Comparison of ENCODE assay signal across 8 cellular contexts in genomic region chr3:112086018-112086854, GRCh38. TPM values are rescaled to one million over a fixed set of nuclear protein-coding genes. Genes with fewer than 3 reads are reported as not detected.
A peak's percentile ranks its signal among the peaks of the same experiment; 100 is the strongest.
DNase-seq lines count a peak whose midpoint lies in the region; ATAC-seq and TF ChIP-seq lines count a peak whose summit lies in the region.

C3orf52 (plus strand) TSS chr3:112086389; CDS start chr3:112086408, 19 bp downstream.

- peak within 1 kb of the TSS; percentile 84 for H3K4me3 Mint-ChIP-seq in activated naive CD8-positive, alpha-beta T cell treated with anti-CD3 and anti-CD28 coated beads, Interleukin-2, amount 10 ng/mL, durations not matched to agents 7 days and 5 days
- H3K4me3 Mint-ChIP-seq in type B pancreatic cell: peak within 1 kb of the TSS; percentile 91

- H3K27me3 Mint-ChIP-seq in activated naive CD8-positive, alpha-beta T cell treated with anti-CD3 and anti-CD28 coated beads, Interleukin-2, amount 10 ng/mL, durations not matched to agents 7 days and 5 days: peaks cover 22% of the 10 kb centered on the region
- H3K27me3 Mint-ChIP-seq in type B pancreatic cell: peaks cover 13% of the 10 kb centered on the region

- no peaks in the 10 kb centered on the region for H3K9me3 Mint-ChIP-seq in activated naive CD8-positive, alpha-beta T cell treated with anti-CD3 and anti-CD28 coated beads, Interleukin-2, amount 10 ng/mL, durations not matched to agents 7 days and 5 days
- no peaks in the 10 kb centered on the region for H3K9me3 Mint-ChIP-seq in type B pancreatic cell

- H3K27ac Mint-ChIP-seq in activated naive CD8-positive, alpha-beta T cell treated with anti-CD3 and anti-CD28 coated beads, Interleukin-2, amount 10 ng/mL, durations not matched to agents 7 days and 5 days: peak within 1 kb of the TSS; percentile 75
- peak within 1 kb of the TSS; percentile 87 for H3K27ac Mint-ChIP-seq in type B pancreatic cell

- H3K4me1 ChIP-seq in ovary (ENCODE audit: insufficient read depth): no peaks in the 10 kb centered on the region

- 1 to 2% (median 1%) methylated on average over 61 to 72 of the region's 72 CpGs for WGBS in ovary, 3 donors

- POLR2A ChIA-PET in activated naive CD8-positive, alpha-beta T cell treated with anti-CD3 and anti-CD28 coated beads, Interleukin-2, amount 10 ng/mL, durations not matched to agents 7 days and 5 days (lab: Charles Lee): no interaction called here

- DNase-seq in DMS114 treated with DMSO at 0.1 percent for 48 hours (lab: John Stamatoyannopoulos, UW; ENCODE audit: unreplicated experiment): peak; percentile 21
- DNase-seq in HuH-7 (ENCODE audit: low spot score): peak; percentile 97
- peak; percentile 75 for DNase-seq in activated naive CD8-positive, alpha-beta T cell treated with anti-CD3 and anti-CD28 coated beads, Interleukin-2, amount 10 ng/mL, durations not matched to agents 7 days and 5 days
- DNase-seq in Right ventricle myocardium superior: peak; percentile 89
- DNase-seq in ovary: peak; percentile 59 to 78 (median 64)
- DNase-seq in type B pancreatic cell (ENCODE audit: extremely low spot score, unreplicated experiment): peak; percentile 86

- intact Hi-C loops in Right ventricle myocardium superior (cut with DNase I): no loop called here
- intact Hi-C loops in ovary (cut with DNase I): no loop called here

- H3K27me3 ChIP-seq in ovary: no peaks in the 10 kb centered on the region

- no peaks in the 10 kb centered on the region for H3K9me3 ChIP-seq in ovary

- H3K36me3 Mint-ChIP-seq in activated naive CD8-positive, alpha-beta T cell treated with anti-CD3 and anti-CD28 coated beads, Interleukin-2, amount 10 ng/mL, durations not matched to agents 7 days and 5 days: peaks cover 2% of the 10 kb centered on the region
- H3K36me3 Mint-ChIP-seq in type B pancreatic cell: no peaks in the 10 kb centered on the region

- peak; percentile 90 for ATAC-seq in GM21576 (IDR thresholded peaks at IDR 0.05; ENCODE audit: unreplicated experiment)
- peak; percentile 97 for ATAC-seq in SK-N-SH treated with all-trans-retinoic acid at 6 μM for 48 hours
- peak; percentile 88 for ATAC-seq in activated naive CD8-positive, alpha-beta T cell treated with anti-CD3 and anti-CD28 coated beads, Interleukin-2, amount 10 ng/mL, durations not matched to agents 7 days and 5 days (ENCODE audit: low read depth)
- peak; percentile 97 for ATAC-seq in Right ventricle myocardium superior (ENCODE audit: poor library complexity)

- TF ChIP-seq EP300 in ovary (IDR thresholded peaks at IDR 0.05): no peak

- peaks cover 27% of the 10 kb centered on the region for H3K4me1 Mint-ChIP-seq in activated naive CD8-positive, alpha-beta T cell treated with anti-CD3 and anti-CD28 coated beads, Interleukin-2, amount 10 ng/mL, durations not matched to agents 7 days and 5 days
- peaks cover 48% of the 10 kb centered on the region for H3K4me1 Mint-ChIP-seq in type B pancreatic cell (ENCODE audit: unreplicated experiment)

- TF ChIP-seq CTCF in ovary (IDR thresholded peaks at IDR 0.05) (no peak), type B pancreatic cell (conservative IDR thresholded peaks at IDR 0.05) (peak; percentile 66)

- TF ChIP-seq POLR2A in ovary (IDR thresholded peaks at IDR 0.05): no peak

- no peaks in the 10 kb centered on the region for H3K36me3 ChIP-seq in ovary

- no peak within 1 kb of the TSS for H3K27ac ChIP-seq in ovary

- H3K4me3 ChIP-seq in ovary: peak within 1 kb of the TSS; percentile 46

TF ChIP-seq in SK-N-SH treated with all-trans-retinoic acid at 6 μM for 48 hours, 23 proteins besides CTCF, POLR2A, EP300 and RAD21:
- no peak for TF ChIP-seq ARNTL (CRISPR knock-in tag; IDR thresholded peaks at IDR 0.05; ENCODE audit: borderline replicate concordance, low read depth)
- no peak for TF ChIP-seq TCF4 (CRISPR knock-in tag; IDR thresholded peaks at IDR 0.05; ENCODE audit: borderline replicate concordance)
- TF ChIP-seq PATZ1 (CRISPR knock-in tag; IDR thresholded peaks at IDR 0.05; ENCODE audit: borderline replicate concordance): no peak
- TF ChIP-seq RARB (CRISPR knock-in tag; IDR thresholded peaks at IDR 0.05): no peak
- no peak for TF ChIP-seq ZC3H10 (CRISPR knock-in tag; IDR thresholded peaks at IDR 0.05)
- TF ChIP-seq ESRRG (CRISPR knock-in tag; IDR thresholded peaks at IDR 0.05): no peak
- TF ChIP-seq ZNF565 (CRISPR knock-in tag; conservative IDR thresholded peaks at IDR 0.05; ENCODE audit: low read depth): no peak
- TF ChIP-seq PPARA (CRISPR knock-in tag; IDR thresholded peaks at IDR 0.05; ENCODE audit: borderline replicate concordance): no peak
- TF ChIP-seq ZNF70 (CRISPR knock-in tag; IDR thresholded peaks at IDR 0.05): no peak
- TF ChIP-seq ZNF8 (CRISPR knock-in tag; IDR thresholded peaks at IDR 0.05): no peak
- TF ChIP-seq ZFP30 (CRISPR knock-in tag; IDR thresholded peaks at IDR 0.05): no peak

RNA-seq across cellular contexts. Expression of gene C3orf52, which starts in this region (rescaled TPM):
- total RNA-seq in activated naive CD8-positive, alpha-beta T cell treated with anti-CD3 and anti-CD28 coated beads, Interleukin-2, amount 10 ng/mL, durations not matched to agents 7 days and 5 days: 1 to 10 TPM; 2.1 to 3.1 TPM
- total RNA-seq in Right ventricle myocardium superior: 2.5 TPM
- 1 to 10 TPM in 2 of 7 donors, under 1 TPM in 5; 0.28 to 5.5 (median 0.48) TPM for total RNA-seq in ovary
- polyA plus RNA-seq in ovary: 1 to 10 TPM in 1 of 2 donors, under 1 TPM in 1; 0.24 to 1.0 TPM
- 8.4 and 11.9 TPM in 2 replicates for total RNA-seq in type B pancreatic cell (ENCODE audit: low replicate concordance)

Comparison
In these comparisons a context has a peak if more than half of its experiments do, and no peak if none do; other contexts are left out.
1. DNase-seq: peak in every context shown above with its lines; median percentile 97 in HuH-7; 89 in Right ventricle myocardium superior; 86 in type B pancreatic cell; 75 in activated naive CD8-positive, alpha-beta T cell treated with anti-CD3 and anti-CD28 coated beads, Interleukin-2, amount 10 ng/mL, durations not matched to agents 7 days and 5 days; 64 in ovary; 21 in DMS114 treated with DMSO at 0.1 percent for 48 hours.